Comparison of ENCODE assay signal across 1 cellular context in genomic region chr4:123405212-123405856, GRCh38.
TF ChIP-seq lines count a peak whose summit lies in the region.

No MANE protein-coding gene starts in this region.

TF ChIP-seq in HEK293T, 16 proteins besides CTCF, POLR2A, EP300 and RAD21 (continued from another document):
- TF ChIP-seq, protein P1, sequence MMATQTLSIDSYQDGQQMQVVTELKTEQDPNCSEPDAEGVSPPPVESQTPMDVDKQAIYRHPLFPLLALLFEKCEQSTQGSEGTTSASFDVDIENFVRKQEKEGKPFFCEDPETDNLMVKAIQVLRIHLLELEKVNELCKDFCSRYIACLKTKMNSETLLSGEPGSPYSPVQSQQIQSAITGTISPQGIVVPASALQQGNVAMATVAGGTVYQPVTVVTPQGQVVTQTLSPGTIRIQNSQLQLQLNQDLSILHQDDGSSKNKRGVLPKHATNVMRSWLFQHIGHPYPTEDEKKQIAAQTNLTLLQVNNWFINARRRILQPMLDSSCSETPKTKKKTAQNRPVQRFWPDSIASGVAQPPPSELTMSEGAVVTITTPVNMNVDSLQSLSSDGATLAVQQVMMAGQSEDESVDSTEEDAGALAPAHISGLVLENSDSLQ (IDR thresholded peaks at IDR 0.05) = no peak
- TF ChIP-seq FOXM1 (IDR thresholded peaks at IDR 0.05; ENCODE audit: borderline replicate concordance) (no peak), SP1 (IDR thresholded peaks at IDR 0.05) (no peak), BHLHE40 (IDR thresholded peaks at IDR 0.05; ENCODE audit: borderline replicate concordance) (no peak), ZNF384 (IDR thresholded peaks at IDR 0.05) (no peak)
